In the genomic region with DNA sequence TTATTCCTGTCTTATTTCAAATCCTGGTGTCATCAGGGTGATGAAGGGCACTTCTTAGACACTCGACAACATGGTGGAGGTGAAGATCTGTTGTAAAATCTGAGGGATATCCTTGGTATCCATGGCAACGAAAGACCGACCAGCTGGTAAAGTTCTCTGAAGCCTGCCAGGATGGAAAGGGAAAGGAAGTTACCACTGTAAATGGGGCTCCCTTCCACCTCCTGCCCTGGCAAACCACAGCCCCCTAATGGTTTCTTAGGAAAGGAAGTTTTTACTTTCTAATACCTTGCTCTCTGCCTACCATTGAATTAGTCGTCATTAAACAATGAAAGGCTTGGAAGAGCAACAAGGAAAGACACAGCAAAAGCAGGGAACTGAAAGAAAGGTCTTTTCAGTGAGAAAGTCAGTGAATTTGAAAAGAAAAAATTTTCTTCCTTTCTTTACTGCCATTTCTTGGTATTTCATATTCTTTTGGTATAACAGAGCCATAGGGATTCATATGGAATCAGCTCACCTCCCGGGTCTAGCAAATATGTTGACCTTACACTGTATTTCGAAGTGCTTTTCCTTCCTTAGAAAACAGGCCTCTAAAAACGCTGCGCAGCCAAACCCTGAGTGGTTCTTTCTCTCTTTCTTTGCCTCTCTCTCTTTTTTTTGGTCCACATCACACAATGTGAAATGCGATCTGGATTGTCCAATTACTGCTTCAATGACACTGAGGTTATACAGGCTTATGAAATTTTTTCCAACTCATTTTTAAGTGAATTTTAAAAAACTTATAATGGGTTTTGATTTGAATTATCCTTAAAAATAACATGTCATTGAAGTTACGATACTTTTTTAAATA, we compare ENCODE assay signal across 22 cellular contexts.
DNase-seq lines count a peak whose midpoint lies in the region; ATAC-seq and TF ChIP-seq lines count a peak whose summit lies in the region.
"Had no signal": no experiment of that assay in that cellular context is flagged by ENCODE, and none has a peak within 500 bp of the region (broad histone marks: within the 10 kb centered on the region; RNA-seq: fewer than 3 reads in every experiment).

No MANE protein-coding gene starts in this region.

- H3K4me1 ChIP-seq in CD4-positive, CD25-positive, alpha-beta regulatory T cell (ENCODE audit: control insufficient read depth, insufficient read depth, low read length, poor library complexity, severe bottlenecking) = no peaks in the 10 kb centered on the region
- no peaks in the 10 kb centered on the region for H3K4me1 ChIP-seq in naive thymus-derived CD4-positive, alpha-beta T cell (ENCODE audit: control insufficient read depth in 2 of 2, insufficient read depth in 2 of 2, low read length in 2 of 2)
- H3K4me1 ChIP-seq: prostate gland, thyroid gland had no signal

- no peak overlapping the region for H3K4me3 ChIP-seq in CD4-positive, CD25-positive, alpha-beta regulatory T cell (ENCODE audit: low read depth, low read length)
- H3K4me3 ChIP-seq in dorsolateral prefrontal cortex = peak overlapping the region in 3 of 59 donors; percentile 13 to 35 (median 29)
- H3K4me3 ChIP-seq in naive thymus-derived CD4-positive, alpha-beta T cell (ENCODE audit: low read length) = no peak overlapping the region
- H3K4me3 ChIP-seq: esophagus squamous epithelium, HAP-1, prostate gland, thyroid gland had no signal

- no peaks in the 10 kb centered on the region for H3K9me3 Mint-ChIP-seq in CD4-positive, CD25-positive, alpha-beta regulatory T cell
- no peaks in the 10 kb centered on the region for H3K9me3 Mint-ChIP-seq in IgD-negative memory B cell
- no peaks in the 10 kb centered on the region for H3K9me3 Mint-ChIP-seq in naive thymus-derived CD4-positive, alpha-beta T cell
- H3K9me3 Mint-ChIP-seq: activated CD4-positive, alpha-beta memory T cell treated with anti-CD3 and anti-CD28 coated beads for 36 hours; activated naive CD8-positive, alpha-beta T cell treated with anti-CD3 and anti-CD28 coated beads, Interleukin-2, amount 10 ng/mL, durations not matched to agents 7 days and 5 days; activated T-cell treated with anti-CD3 and anti-CD28 coated beads, Interleukin-2, amount 50 U/mL, for 24 hours; nephron had no signal

- H3K4me3 Mint-ChIP-seq in CD4-positive, CD25-positive, alpha-beta regulatory T cell = no peak overlapping the region
- no peak overlapping the region for H3K4me3 Mint-ChIP-seq in IgD-negative memory B cell
- no peak overlapping the region for H3K4me3 Mint-ChIP-seq in naive thymus-derived CD4-positive, alpha-beta T cell
- H3K4me3 Mint-ChIP-seq: activated CD4-positive, alpha-beta memory T cell treated with anti-CD3 and anti-CD28 coated beads for 36 hours; activated naive CD8-positive, alpha-beta T cell treated with anti-CD3 and anti-CD28 coated beads, Interleukin-2, amount 10 ng/mL, durations not matched to agents 7 days and 5 days; activated T-cell treated with anti-CD3 and anti-CD28 coated beads, Interleukin-2, amount 50 U/mL, for 24 hours; CD14-positive monocyte; nephron had no signal

- H3K27me3 ChIP-seq in CD4-positive, CD25-positive, alpha-beta regulatory T cell (ENCODE audit: control insufficient read depth, insufficient read depth, low read length) = no peaks in the 10 kb centered on the region
- no peaks in the 10 kb centered on the region for H3K27me3 ChIP-seq in dorsolateral prefrontal cortex
- no peaks in the 10 kb centered on the region for H3K27me3 ChIP-seq in naive thymus-derived CD4-positive, alpha-beta T cell (ENCODE audit: control insufficient read depth in 2 of 2, insufficient read depth in 2 of 2, low read length in 2 of 2)
- H3K27me3 ChIP-seq: esophagus squamous epithelium, thyroid gland had no signal

- peak in 1 of 56 donors; percentile 5 for TF ChIP-seq CTCF in dorsolateral prefrontal cortex (IDR thresholded peaks at IDR 0.05 in 54 of 56, conservative IDR thresholded peaks at IDR 0.05 in 2 of 56; ENCODE audit: low read depth in 1 of 56, partially characterized antibody in 56 of 56)

- ATAC-seq in CD4-positive, CD25-positive, alpha-beta regulatory T cell (ENCODE audit: low read depth in 2 of 2) = no peak
- ATAC-seq in naive thymus-derived CD4-positive, alpha-beta T cell = no peak
- ATAC-seq in SK-N-SH treated with all-trans-retinoic acid at 6 μM for 48 hours = no peak

- CTCF ChIA-PET in naive thymus-derived CD4-positive, alpha-beta T cell (lab: Charles Lee) = interaction anchor here (0.6 to 0.7 kb wide), 4 partner anchors 8 to 95 kb away, joined by 3 to 5 read pairs (median 3); no protein-coding TSS in a partner anchor

- no peaks in the 10 kb centered on the region for H3K27me3 Mint-ChIP-seq in CD4-positive, CD25-positive, alpha-beta regulatory T cell
- H3K27me3 Mint-ChIP-seq in IgD-negative memory B cell = no peaks in the 10 kb centered on the region
- H3K27me3 Mint-ChIP-seq in naive thymus-derived CD4-positive, alpha-beta T cell = no peaks in the 10 kb centered on the region
- H3K27me3 Mint-ChIP-seq: activated CD4-positive, alpha-beta memory T cell treated with anti-CD3 and anti-CD28 coated beads for 36 hours; activated naive CD8-positive, alpha-beta T cell treated with anti-CD3 and anti-CD28 coated beads, Interleukin-2, amount 10 ng/mL, durations not matched to agents 7 days and 5 days; activated T-cell treated with anti-CD3 and anti-CD28 coated beads, Interleukin-2, amount 50 U/mL, for 24 hours had no signal

- H3K9me3 ChIP-seq in CD4-positive, CD25-positive, alpha-beta regulatory T cell (ENCODE audit: control insufficient read depth in 2 of 2, low read length in 2 of 2) = no peaks in the 10 kb centered on the region
- H3K9me3 ChIP-seq in naive thymus-derived CD4-positive, alpha-beta T cell (ENCODE audit: control insufficient read depth in 2 of 3, low read length in 3 of 3) = no peaks in the 10 kb centered on the region
- H3K9me3 ChIP-seq: esophagus squamous epithelium, HAP-1, prostate gland, thyroid gland had no signal

- H3K36me3 Mint-ChIP-seq in CD4-positive, CD25-positive, alpha-beta regulatory T cell = peaks cover 13% of the 10 kb centered on the region
- peaks cover 4% of the 10 kb centered on the region for H3K36me3 Mint-ChIP-seq in IgD-negative memory B cell
- peaks cover 0 to 21% (median 13%) of the 10 kb centered on the region in 5 donors for H3K36me3 Mint-ChIP-seq in naive thymus-derived CD4-positive, alpha-beta T cell

- peak overlapping the region in 2 of 3 donors; percentile 30 to 88 for H3K27ac Mint-ChIP-seq in CD4-positive, CD25-positive, alpha-beta regulatory T cell
- peak overlapping the region in 2 of 3 donors; percentile 18 to 50 for H3K27ac Mint-ChIP-seq in IgD-negative memory B cell
- H3K27ac Mint-ChIP-seq in naive thymus-derived CD4-positive, alpha-beta T cell = peak overlapping the region in 6 of 9 donors; percentile 12 to 76 (median 41)
- H3K27ac Mint-ChIP-seq: activated CD4-positive, alpha-beta memory T cell treated with anti-CD3 and anti-CD28 coated beads for 36 hours; activated naive CD8-positive, alpha-beta T cell treated with anti-CD3 and anti-CD28 coated beads, Interleukin-2, amount 10 ng/mL, durations not matched to agents 7 days and 5 days; activated T-cell treated with anti-CD3 and anti-CD28 coated beads, Interleukin-2, amount 50 U/mL, for 24 hours had no signal

- intact Hi-C loops in dorsolateral prefrontal cortex (cut with DNase I) = loop anchor here in 1 of 2 donors (5.0 to 10.0 kb wide), 2 partner anchors 46 to 111 kb away; a partner anchor contains a TSS
- intact Hi-C loops in naive thymus-derived CD4-positive, alpha-beta T cell (cut with micrococcal nuclease) = loop anchor here in 1 of 2 donors (5.0 kb wide), 1 partner anchor 41 kb away; no protein-coding TSS in a partner anchor

- peaks cover 0 to 3% (median 0%) of the 10 kb centered on the region in 4 donors for H3K4me1 Mint-ChIP-seq in CD4-positive, CD25-positive, alpha-beta regulatory T cell
- H3K4me1 Mint-ChIP-seq in IgD-negative memory B cell = no peaks in the 10 kb centered on the region
- H3K4me1 Mint-ChIP-seq in naive thymus-derived CD4-positive, alpha-beta T cell = peaks cover 4 to 26% (median 8%) of the 10 kb centered on the region in 7 donors
- H3K4me1 Mint-ChIP-seq: CD14-positive monocyte had no signal

- no peaks in the 10 kb centered on the region for H3K36me3 ChIP-seq in CD4-positive, CD25-positive, alpha-beta regulatory T cell (ENCODE audit: control insufficient read depth, insufficient read depth, low read length)
- H3K36me3 ChIP-seq in naive thymus-derived CD4-positive, alpha-beta T cell (ENCODE audit: control insufficient read depth in 2 of 3, insufficient read depth in 3 of 3, low read length in 3 of 3) = peaks cover 0 to 4% (median 0%) of the 10 kb centered on the region in 3 experiments
- H3K36me3 ChIP-seq: prostate gland, thyroid gland had no signal

- POLR2A ChIA-PET in naive thymus-derived CD4-positive, alpha-beta T cell (lab: Charles Lee) = no interaction called here

- no peak overlapping the region for H3K27ac ChIP-seq in CD4-positive, CD25-positive, alpha-beta regulatory T cell (ENCODE audit: insufficient read depth, low read length, poor library complexity, severe bottlenecking)
- H3K27ac ChIP-seq in dorsolateral prefrontal cortex = peak overlapping the region; percentile 55 to 100 (median 98)
- no peak overlapping the region for H3K27ac ChIP-seq in naive thymus-derived CD4-positive, alpha-beta T cell (ENCODE audit: low read depth, low read length)
- H3K27ac ChIP-seq: esophagus squamous epithelium, thyroid gland, VCaP had no signal

- DNase-seq in CD4-positive, CD25-positive, alpha-beta regulatory T cell = no peak
- no peak for DNase-seq in dorsolateral prefrontal cortex
- DNase-seq in naive thymus-derived CD4-positive, alpha-beta T cell = no peak
- DNase-seq in cortex of kidney (lab: John Stamatoyannopoulos, UW) = no peak
- DNase-seq in ureter (ENCODE audit: low spot score) = no peak
- no peak for DNase-seq in NCI-H774 (lab: John Stamatoyannopoulos, UW)
- DNase-seq: activated CD4-positive, alpha-beta memory T cell treated with anti-CD3 and anti-CD28 coated beads for 36 hours; activated naive CD8-positive, alpha-beta T cell treated with anti-CD3 and anti-CD28 coated beads, Interleukin-2, amount 10 ng/mL, durations not matched to agents 7 days and 5 days; activated T-cell treated with anti-CD3 and anti-CD28 coated beads, Interleukin-2, amount 50 U/mL, for 24 hours; esophagus squamous epithelium; islet precursor cell; NCI-H1930; NCI-H510A treated with DMSO at 0.1 percent for 48 hours; T-helper 1 cell; thyroid gland had no signal

TF ChIP-seq in SK-N-SH treated with all-trans-retinoic acid at 6 μM for 48 hours, 23 proteins besides CTCF, POLR2A, EP300 and RAD21:
- TF ChIP-seq, protein P1, sequence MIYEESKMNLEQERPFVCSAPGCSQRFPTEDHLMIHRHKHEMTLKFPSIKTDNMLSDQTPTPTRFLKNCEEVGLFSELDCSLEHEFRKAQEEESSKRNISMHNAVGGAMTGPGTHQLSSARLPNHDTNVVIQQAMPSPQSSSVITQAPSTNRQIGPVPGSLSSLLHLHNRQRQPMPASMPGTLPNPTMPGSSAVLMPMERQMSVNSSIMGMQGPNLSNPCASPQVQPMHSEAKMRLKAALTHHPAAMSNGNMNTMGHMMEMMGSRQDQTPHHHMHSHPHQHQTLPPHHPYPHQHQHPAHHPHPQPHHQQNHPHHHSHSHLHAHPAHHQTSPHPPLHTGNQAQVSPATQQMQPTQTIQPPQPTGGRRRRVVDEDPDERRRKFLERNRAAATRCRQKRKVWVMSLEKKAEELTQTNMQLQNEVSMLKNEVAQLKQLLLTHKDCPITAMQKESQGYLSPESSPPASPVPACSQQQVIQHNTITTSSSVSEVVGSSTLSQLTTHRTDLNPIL (CRISPR knock-in tag; IDR thresholded peaks at IDR 0.05; ENCODE audit: low read depth) = no peak
TF ChIP-seq in SK-N-SH treated with all-trans-retinoic acid at 6 μM for 48 hours: peak in this region for 0.

Comparison
In these comparisons a context has a peak if more than half of its experiments do, and no peak if none do; other contexts are left out.
1. H3K27ac ChIP-seq: peak in dorsolateral prefrontal cortex (59 of 59); none in CD4-positive, CD25-positive, alpha-beta regulatory T cell (single experiment) and naive thymus-derived CD4-positive, alpha-beta T cell (single experiment).
2. Peak in every context shown above with its lines, with median percentiles within 50 percentile points of each other: H3K27ac Mint-ChIP-seq.